Comparison of ENCODE assay signal across 1 cellular context in the genomic region with DNA sequence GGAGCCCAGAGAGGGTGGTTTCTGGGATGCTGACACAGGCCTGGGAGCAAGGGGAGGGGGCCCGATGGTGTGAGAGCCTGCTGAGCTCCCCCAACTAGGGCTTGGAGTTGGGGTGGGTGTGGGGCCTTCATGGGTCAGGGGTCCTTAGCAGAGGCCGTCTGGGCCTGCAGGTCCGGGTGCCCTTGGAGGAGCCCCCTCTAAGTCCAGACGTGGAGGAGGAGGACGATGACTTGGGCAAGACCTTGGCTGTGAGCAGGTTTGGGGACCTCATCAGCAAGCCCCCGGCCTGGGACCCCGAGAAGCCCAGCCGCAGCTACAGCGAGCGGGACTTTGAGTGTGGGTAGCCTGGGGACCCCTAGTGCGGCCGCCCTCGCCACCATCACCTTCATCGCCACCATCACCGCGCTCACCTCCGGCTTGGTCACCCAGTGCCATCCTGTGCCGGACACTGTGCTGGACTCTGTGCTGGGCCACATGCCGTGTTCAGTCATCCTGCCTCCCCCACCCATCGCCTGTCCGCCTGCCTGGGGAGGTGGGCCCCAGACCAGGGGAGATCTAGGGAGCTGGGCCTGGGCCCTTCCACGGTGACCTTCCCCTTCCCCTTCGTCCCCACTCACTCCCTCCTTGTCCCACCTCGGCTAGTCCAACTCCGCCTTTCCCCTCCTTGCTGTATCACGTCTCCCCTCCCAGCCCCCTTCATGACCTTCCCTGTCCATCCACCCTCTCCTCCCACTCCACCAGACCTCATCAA.
TF ChIP-seq lines count a peak whose summit lies in the region.

No MANE protein-coding gene starts in this region.

TF ChIP-seq in SK-N-SH treated with all-trans-retinoic acid at 6 μM for 48 hours, 23 proteins besides CTCF, POLR2A, EP300 and RAD21 (continued from another document):
- TF ChIP-seq, protein P1, sequence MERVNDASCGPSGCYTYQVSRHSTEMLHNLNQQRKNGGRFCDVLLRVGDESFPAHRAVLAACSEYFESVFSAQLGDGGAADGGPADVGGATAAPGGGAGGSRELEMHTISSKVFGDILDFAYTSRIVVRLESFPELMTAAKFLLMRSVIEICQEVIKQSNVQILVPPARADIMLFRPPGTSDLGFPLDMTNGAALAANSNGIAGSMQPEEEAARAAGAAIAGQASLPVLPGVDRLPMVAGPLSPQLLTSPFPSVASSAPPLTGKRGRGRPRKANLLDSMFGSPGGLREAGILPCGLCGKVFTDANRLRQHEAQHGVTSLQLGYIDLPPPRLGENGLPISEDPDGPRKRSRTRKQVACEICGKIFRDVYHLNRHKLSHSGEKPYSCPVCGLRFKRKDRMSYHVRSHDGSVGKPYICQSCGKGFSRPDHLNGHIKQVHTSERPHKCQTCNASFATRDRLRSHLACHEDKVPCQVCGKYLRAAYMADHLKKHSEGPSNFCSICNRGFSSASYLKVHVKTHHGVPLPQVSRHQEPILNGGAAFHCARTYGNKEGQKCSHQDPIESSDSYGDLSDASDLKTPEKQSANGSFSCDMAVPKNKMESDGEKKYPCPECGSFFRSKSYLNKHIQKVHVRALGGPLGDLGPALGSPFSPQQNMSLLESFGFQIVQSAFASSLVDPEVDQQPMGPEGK (CRISPR knock-in tag; IDR thresholded peaks at IDR 0.05; ENCODE audit: borderline replicate concordance) = no peak
